Comparison of ENCODE assay signal across 10 cellular contexts in the genomic region with DNA sequence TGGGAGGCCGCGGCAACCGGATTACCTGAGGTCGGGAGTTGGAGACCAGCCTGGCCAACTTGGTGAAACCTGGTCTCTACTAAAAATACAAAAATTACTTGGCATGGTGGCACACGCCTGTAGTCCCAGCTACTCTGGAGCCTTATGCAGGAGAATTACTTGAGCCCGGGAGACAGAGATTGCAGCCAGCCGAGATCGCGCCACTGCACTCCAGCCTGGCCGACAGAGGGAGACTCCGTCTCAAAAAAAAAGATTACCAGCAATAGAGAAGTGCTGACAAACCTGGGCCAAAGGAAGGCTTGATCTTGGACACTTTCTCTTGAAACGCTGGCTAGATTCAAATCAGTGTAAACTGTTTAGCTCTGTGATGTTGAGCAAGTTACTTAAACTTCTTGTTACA. TPM values are rescaled to one million over a fixed set of nuclear protein-coding genes. Genes with fewer than 3 reads are reported as not detected.
DNase-seq lines count a peak whose midpoint lies in the region; ATAC-seq and TF ChIP-seq lines count a peak whose summit lies in the region.
"Had no signal": no experiment of that assay in that cellular context is flagged by ENCODE, and none has a peak within 500 bp of the region (broad histone marks: within the 10 kb centered on the region; RNA-seq: fewer than 3 reads in every experiment).

No MANE protein-coding gene starts in this region.

- H3K9me3 ChIP-seq in neural cell (ENCODE audit: low read length): no peaks in the 10 kb centered on the region
- H3K9me3 ChIP-seq: SJSA1 had no signal

- no peaks in the 10 kb centered on the region for H3K36me3 ChIP-seq in neural cell (ENCODE audit: insufficient read depth, low read length)
- H3K36me3 ChIP-seq: SJSA1 had no signal

- no peak overlapping the region for H3K27ac ChIP-seq in dorsolateral prefrontal cortex
- no peak overlapping the region for H3K27ac ChIP-seq in neural cell (ENCODE audit: low read length)
- H3K27ac ChIP-seq: SJSA1 had no signal

- ATAC-seq in GM21723 (IDR thresholded peaks at IDR 0.05; ENCODE audit: unreplicated experiment): no peak

- TF ChIP-seq CTCF in GM12864 (IDR thresholded peaks at IDR 0.05; ENCODE audit: low read depth, low read length, missing control alignments): peak; percentile 55
- peak in 52 of 56 donors; percentile 22 to 67 (median 50) for TF ChIP-seq CTCF in dorsolateral prefrontal cortex (IDR thresholded peaks at IDR 0.05 in 54 of 56, conservative IDR thresholded peaks at IDR 0.05 in 2 of 56; ENCODE audit: low read depth in 1 of 56, partially characterized antibody in 56 of 56)
- peak; percentile 35 for TF ChIP-seq CTCF in neural cell (IDR thresholded peaks at IDR 0.05; ENCODE audit: poor library complexity, severe bottlenecking)

- H3K79me2 ChIP-seq in neural cell (replicated peaks; ENCODE audit: insufficient read depth, low read length): no peaks in the 10 kb centered on the region

- DNase-seq in GM12864 (ENCODE audit: low read depth) (no peak), NOMO-1 (lab: John Stamatoyannopoulos, UW; ENCODE audit: unreplicated experiment in 2 of 2) (peak; percentile 51 to 67), dorsolateral prefrontal cortex (no peak), HuH-7 (ENCODE audit: low spot score) (no peak), DMS153 (lab: John Stamatoyannopoulos, UW) (no peak), NCI-H1930 (lab: John Stamatoyannopoulos, UW) (no peak)

- H3K9me2 ChIP-seq in neural cell (ENCODE audit: insufficient read depth, low read length): no peaks in the 10 kb centered on the region

- no peak overlapping the region for H3K4me3 ChIP-seq in GM12864 (ENCODE audit: low read depth, low read length)
- H3K4me3 ChIP-seq in dorsolateral prefrontal cortex: no peak overlapping the region
- no peak overlapping the region for H3K4me3 ChIP-seq in neural cell (ENCODE audit: low read length)
- H3K4me3 ChIP-seq: SJSA1 had no signal

- H2AFZ ChIP-seq in neural cell (ENCODE audit: low read depth, low read length): no peak overlapping the region

- TF ChIP-seq RAD21 in neural cell (conservative IDR thresholded peaks at IDR 0.05): no peak

- no peak for TF ChIP-seq EP300 in neural cell (conservative IDR thresholded peaks at IDR 0.05; ENCODE audit: poor library complexity, severe bottlenecking)

- H3K27me3 ChIP-seq in dorsolateral prefrontal cortex (peaks cover 0 to 24% (median 10%) of the 10 kb centered on the region in 45 donors), neural cell (ENCODE audit: insufficient read depth, low read depth, low read length) (peaks cover 87% of the 10 kb centered on the region)

- H3K9ac ChIP-seq in neural cell (ENCODE audit: low read length): no peak overlapping the region

- H3K4me2 ChIP-seq in neural cell (ENCODE audit: low read length): no peak overlapping the region

- no peaks in the 10 kb centered on the region for H3F3A ChIP-seq in neural cell (ENCODE audit: insufficient read depth, low read length, poor library complexity, severe bottlenecking)

- intact Hi-C loops in dorsolateral prefrontal cortex (cut with DNase I): no loop called here

- no peaks in the 10 kb centered on the region for H4K20me1 ChIP-seq in neural cell (ENCODE audit: insufficient read depth)

TF ChIP-seq in neural cell, 6 proteins besides CTCF, POLR2A, EP300 and RAD21:
- TF ChIP-seq TAF1 (IDR thresholded peaks at IDR 0.05; ENCODE audit: low read depth) (no peak), MXI1 (conservative IDR thresholded peaks at IDR 0.05; ENCODE audit: poor library complexity, severe bottlenecking) (no peak), POLR2AphosphoS5 (IDR thresholded peaks at IDR 0.05) (no peak), SMC3 (conservative IDR thresholded peaks at IDR 0.05; ENCODE audit: poor library complexity) (no peak), EZH2 (IDR thresholded peaks at IDR 0.05; ENCODE audit: borderline replicate concordance, insufficient read depth, low read length, poor library complexity, severe bottlenecking) (no peak)
- TF ChIP-seq, protein P1, sequence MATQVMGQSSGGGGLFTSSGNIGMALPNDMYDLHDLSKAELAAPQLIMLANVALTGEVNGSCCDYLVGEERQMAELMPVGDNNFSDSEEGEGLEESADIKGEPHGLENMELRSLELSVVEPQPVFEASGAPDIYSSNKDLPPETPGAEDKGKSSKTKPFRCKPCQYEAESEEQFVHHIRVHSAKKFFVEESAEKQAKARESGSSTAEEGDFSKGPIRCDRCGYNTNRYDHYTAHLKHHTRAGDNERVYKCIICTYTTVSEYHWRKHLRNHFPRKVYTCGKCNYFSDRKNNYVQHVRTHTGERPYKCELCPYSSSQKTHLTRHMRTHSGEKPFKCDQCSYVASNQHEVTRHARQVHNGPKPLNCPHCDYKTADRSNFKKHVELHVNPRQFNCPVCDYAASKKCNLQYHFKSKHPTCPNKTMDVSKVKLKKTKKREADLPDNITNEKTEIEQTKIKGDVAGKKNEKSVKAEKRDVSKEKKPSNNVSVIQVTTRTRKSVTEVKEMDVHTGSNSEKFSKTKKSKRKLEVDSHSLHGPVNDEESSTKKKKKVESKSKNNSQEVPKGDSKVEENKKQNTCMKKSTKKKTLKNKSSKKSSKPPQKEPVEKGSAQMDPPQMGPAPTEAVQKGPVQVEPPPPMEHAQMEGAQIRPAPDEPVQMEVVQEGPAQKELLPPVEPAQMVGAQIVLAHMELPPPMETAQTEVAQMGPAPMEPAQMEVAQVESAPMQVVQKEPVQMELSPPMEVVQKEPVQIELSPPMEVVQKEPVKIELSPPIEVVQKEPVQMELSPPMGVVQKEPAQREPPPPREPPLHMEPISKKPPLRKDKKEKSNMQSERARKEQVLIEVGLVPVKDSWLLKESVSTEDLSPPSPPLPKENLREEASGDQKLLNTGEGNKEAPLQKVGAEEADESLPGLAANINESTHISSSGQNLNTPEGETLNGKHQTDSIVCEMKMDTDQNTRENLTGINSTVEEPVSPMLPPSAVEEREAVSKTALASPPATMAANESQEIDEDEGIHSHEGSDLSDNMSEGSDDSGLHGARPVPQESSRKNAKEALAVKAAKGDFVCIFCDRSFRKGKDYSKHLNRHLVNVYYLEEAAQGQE (IDR thresholded peaks at IDR 0.05; ENCODE audit: borderline replicate concordance): no peak

RNA-seq across cellular contexts. Expression of gene MT1H, which starts 4.3 kb away (rescaled TPM):
- total RNA-seq in dorsolateral prefrontal cortex: 10 to 100 TPM in 22 of 120 experiments, 1 to 10 TPM in 75, not detected in 23; 1.5 to 48.6 (median 6.2) TPM
- polyA plus RNA-seq in neural cell: not detected in 2 replicates
- polyA minus RNA-seq in neural cell: not detected in 2 replicates
- total RNA-seq: SJSA1, urinary bladder had no signal
- polyA plus RNA-seq: urinary bladder had no signal

RNA-seq across cellular contexts. Expression of gene MT1G, which starts 6.1 kb away (rescaled TPM):
- total RNA-seq in dorsolateral prefrontal cortex: 100 to 1,000 TPM in 75 of 120 experiments, 10 to 100 TPM in 45; 38.1 to 643 (median 119) TPM
- polyA plus RNA-seq in neural cell: not detected in 2 replicates
- not detected in 2 replicates for polyA minus RNA-seq in neural cell
- total RNA-seq: SJSA1, urinary bladder had no signal

RNA-seq across cellular contexts. Expression of gene MT1X, which starts 8.4 kb away (rescaled TPM):
- total RNA-seq in dorsolateral prefrontal cortex: 100 to 1,000 TPM in 109 of 120 experiments, 10 to 100 TPM in 11; 69.5 to 909 (median 191) TPM
- polyA plus RNA-seq in neural cell: 3.0 and 8.1 TPM in 2 replicates
- polyA minus RNA-seq in neural cell: 2.2 TPM in 1 of 2 replicates, not detected in the other

RNA-seq across cellular contexts. Expression of gene MT1F, which starts 16.2 kb away (rescaled TPM):
- total RNA-seq in dorsolateral prefrontal cortex: 100 to 1,000 TPM in 41 of 120 experiments, 10 to 100 TPM in 79; 11.5 to 387 (median 71.1) TPM
- 1.8 and 1.9 TPM in 2 replicates for polyA plus RNA-seq in neural cell
- polyA minus RNA-seq in neural cell: 0.93 TPM in 1 of 2 replicates, not detected in the other
- total RNA-seq: SJSA1 had no signal

RNA-seq across cellular contexts. Expression of gene MT1B, which starts 22.2 kb away (rescaled TPM):
- total RNA-seq in dorsolateral prefrontal cortex: not detected
- polyA plus RNA-seq in neural cell: not detected in 2 replicates
- polyA minus RNA-seq in neural cell: not detected in 2 replicates
- total RNA-seq: SJSA1, urinary bladder had no signal
- polyA plus RNA-seq: urinary bladder had no signal

Comparison
In these comparisons a context has a peak if more than half of its experiments do, and no peak if none do; other contexts are left out.
1. DNase-seq: peak in NOMO-1 (2 of 2); none in GM12864 (single experiment), dorsolateral prefrontal cortex (0 of 10), HuH-7 (single experiment), DMS153 (single experiment) and NCI-H1930 (0 of 2).
2. Peak in every context shown above with its lines, with median percentiles within 50 percentile points of each other: CTCF ChIP-seq.